22 cellular contexts compared by ENCODE assay signal in the genomic region with DNA sequence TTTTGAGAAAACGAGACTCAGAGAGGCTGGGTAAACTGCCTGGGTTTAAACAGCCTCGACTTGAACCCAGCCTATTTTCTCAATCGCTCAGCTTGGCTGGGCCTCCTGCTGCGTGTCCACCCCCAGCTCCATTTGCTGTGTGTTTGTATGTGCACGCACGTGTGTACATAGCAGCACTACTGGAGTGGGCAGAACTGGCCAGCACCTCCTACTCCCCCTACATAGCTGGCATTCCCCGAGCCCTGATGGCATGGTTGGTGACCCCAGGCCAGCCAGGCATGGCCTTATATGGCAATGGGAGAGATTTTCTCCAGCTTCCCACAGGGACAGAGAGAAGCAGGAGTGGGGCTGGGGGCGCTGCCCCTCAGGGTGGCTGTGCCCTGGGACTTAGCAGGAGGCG. TPM values are rescaled to one million over a fixed set of nuclear protein-coding genes. Genes with fewer than 3 reads are reported as not detected.
DNase-seq lines count a peak whose midpoint lies in the region; ATAC-seq and TF ChIP-seq lines count a peak whose summit lies in the region.
"Had no signal": no experiment of that assay in that cellular context is flagged by ENCODE, and none has a peak within 500 bp of the region (broad histone marks: within the 10 kb centered on the region; RNA-seq: fewer than 3 reads in every experiment).

No MANE protein-coding gene starts in this region.

- H3K9me3 ChIP-seq in left ventricle myocardium inferior (replicated peaks), result no peaks in the 10 kb centered on the region
- no peaks in the 10 kb centered on the region for H3K9me3 ChIP-seq in endodermal cell (ENCODE audit: control insufficient read depth, low read length)
- H3K9me3 ChIP-seq: gastrocnemius medialis, pancreas, transverse colon had no signal

- H3K4me1 Mint-ChIP-seq in endodermal cell (peaks cover 20% of the 10 kb centered on the region), nephron progenitor cell (peaks cover 65% of the 10 kb centered on the region)

- H3K27ac Mint-ChIP-seq in endodermal cell, result peak overlapping the region; percentile 17
- H3K27ac Mint-ChIP-seq in nephron progenitor cell, result peak overlapping the region; percentile 80
- H3K27ac Mint-ChIP-seq: activated T-helper 2 cell treated with anti-CD3 and anti-CD28 coated beads, Interferon-gamma antibody, Interleukin-2, Interleukin-4, amounts not matched to agents 10 μg/mL and 5 μg/mL and 100 μg/mL, durations not matched to agents 14 hours and 24 hours and 36 hours; CD14-positive monocyte had no signal

- ATAC-seq in Right ventricle myocardium inferior (no peak), HG02870 (IDR thresholded peaks at IDR 0.05; ENCODE audit: unreplicated experiment) (no peak)
- ATAC-seq: gastrocnemius medialis, pancreas had no signal

- peaks cover 6% of the 10 kb centered on the region for H3K27me3 Mint-ChIP-seq in endodermal cell (ENCODE audit: insufficient read depth)
- H3K27me3 Mint-ChIP-seq in nephron progenitor cell (ENCODE audit: low read depth, poor library complexity), result peaks cover 7% of the 10 kb centered on the region

- no peaks in the 10 kb centered on the region for H3K36me3 ChIP-seq in left ventricle myocardium inferior
- peaks cover 2% of the 10 kb centered on the region for H3K36me3 ChIP-seq in endodermal cell (ENCODE audit: control insufficient read depth, insufficient read depth, low read length)
- H3K36me3 ChIP-seq: gastrocnemius medialis, pancreas, transverse colon had no signal

- intact Hi-C loops in left ventricle myocardium inferior (cut with micrococcal nuclease) (no loop called here), Right ventricle myocardium inferior (cut with DNase I) (no loop called here)

- H3K27me3 ChIP-seq in left ventricle myocardium inferior (ENCODE audit: low read depth) (peaks cover 39% of the 10 kb centered on the region), endodermal cell (ENCODE audit: control insufficient read depth, insufficient read depth, low read length, poor library complexity, severe bottlenecking) (no peaks in the 10 kb centered on the region)
- H3K27me3 ChIP-seq: pancreas had no signal

- no peak overlapping the region for H3K9ac ChIP-seq in endodermal cell (ENCODE audit: extremely low read depth, low read length, poor library complexity, severe bottlenecking)

- H3K4me3 Mint-ChIP-seq in endodermal cell, result no peak overlapping the region
- H3K4me3 Mint-ChIP-seq in nephron progenitor cell, result no peak overlapping the region
- H3K4me3 Mint-ChIP-seq: CD14-positive monocyte had no signal

- peaks cover 11% of the 10 kb centered on the region for H3K36me3 Mint-ChIP-seq in endodermal cell (ENCODE audit: low read depth)
- no peaks in the 10 kb centered on the region for H3K36me3 Mint-ChIP-seq in nephron progenitor cell (ENCODE audit: low read depth)

- no peak for DNase-seq in left ventricle myocardium inferior
- no peak for DNase-seq in Right ventricle myocardium inferior (ENCODE audit: missing footprints)
- no peak for DNase-seq in endodermal cell
- no peak for DNase-seq in nephron progenitor cell
- no peak for DNase-seq in AG20443 (ENCODE audit: low spot score)
- no peak for DNase-seq in cerebellum (ENCODE audit: low spot score)
- no peak for DNase-seq in GM19240 (ENCODE audit: insufficient read length, low spot score)
- DNase-seq: 8988T; activated CD8-positive, alpha-beta memory T cell treated with anti-CD3 and anti-CD28 coated beads for 24 hours; cerebellar nuclear complex; DMS53; gastrocnemius medialis; Karpas-422; midbrain; NCI-H82; pancreas; small intestine; transverse colon; WERI-Rb-1 had no signal

- 86 to 95% methylated on average over 4 to 9 of the region's 9 CpGs for WGBS in endodermal cell (ENCODE audit: insufficient coverage in 1 of 2, insufficient read length in 1 of 2), 2 experiments

- H3K4me3 ChIP-seq in left ventricle myocardium inferior, result peak overlapping the region; percentile 78
- no peak overlapping the region for H3K4me3 ChIP-seq in endodermal cell (ENCODE audit: low read length)
- H3K4me3 ChIP-seq: gastrocnemius medialis, pancreas, transverse colon had no signal

- H3K9me3 Mint-ChIP-seq in endodermal cell, result no peaks in the 10 kb centered on the region
- no peaks in the 10 kb centered on the region for H3K9me3 Mint-ChIP-seq in nephron progenitor cell
- H3K9me3 Mint-ChIP-seq: activated T-helper 2 cell treated with anti-CD3 and anti-CD28 coated beads, Interferon-gamma antibody, Interleukin-2, Interleukin-4, amounts not matched to agents 10 μg/mL and 5 μg/mL and 100 μg/mL, durations not matched to agents 14 hours and 24 hours and 36 hours had no signal

- no peak for TF ChIP-seq CTCF in left ventricle myocardium inferior (IDR thresholded peaks at IDR 0.05; ENCODE audit: borderline replicate concordance)
- no peak for TF ChIP-seq CTCF in endodermal cell (conservative IDR thresholded peaks at IDR 0.05)
- no peak for TF ChIP-seq CTCF in nephron progenitor cell (IDR thresholded peaks at IDR 0.05)

- H3K4me1 ChIP-seq in left ventricle myocardium inferior (peaks cover 84% of the 10 kb centered on the region), endodermal cell (ENCODE audit: control insufficient read depth, insufficient read depth, low read length) (peaks cover 20% of the 10 kb centered on the region)
- H3K4me1 ChIP-seq: gastrocnemius medialis, pancreas had no signal

- H3K27ac ChIP-seq in left ventricle myocardium inferior (replicated peaks), result peak overlapping the region; percentile 87
- H3K27ac ChIP-seq in endodermal cell (ENCODE audit: low read depth, low read length), result peak overlapping the region; percentile 49
- H3K27ac ChIP-seq: pancreas, transverse colon, WERI-Rb-1 had no signal

RNA-seq across cellular contexts. Expression of a gene that starts 4.1 kb away (rescaled TPM):
- total RNA-seq in left ventricle myocardium inferior, result 16.5 TPM
- 22.2 TPM for total RNA-seq in Right ventricle myocardium inferior
- total RNA-seq in endodermal cell, result 100 to 1,000 TPM in 1 of 2 donors, 10 to 100 TPM in 1; 93.4 to 117 TPM
- 77.0 TPM for polyA plus RNA-seq in endodermal cell (2013, experiment 1 of 2)
- 73.0 TPM for polyA plus RNA-seq in endodermal cell (2013, experiment 2 of 2)
- total RNA-seq in cerebellum, result 24.2 TPM
- polyA plus RNA-seq: CD14-positive monocyte had no signal

RNA-seq across cellular contexts. Expression of a gene that starts 24.9 kb away (rescaled TPM):
- total RNA-seq in left ventricle myocardium inferior (24.7 TPM), Right ventricle myocardium inferior (20.8 TPM), endodermal cell (10 to 100 TPM; 56.7 to 59.9 TPM), cerebellum (26.2 TPM)
- polyA plus RNA-seq in endodermal cell (2013, experiment 1 of 2), result 27.4 TPM
- polyA plus RNA-seq in endodermal cell (2013, experiment 2 of 2), result 25.6 TPM
